ENCODE assay signal across 8 cellular contexts in genomic region chr1:62131093-62131725, GRCh38.
DNase-seq lines count a peak whose midpoint lies in the region; ATAC-seq and TF ChIP-seq lines count a peak whose summit lies in the region.

No MANE protein-coding gene starts in this region.

- no peak for TF ChIP-seq EP300 in upper lobe of left lung (IDR thresholded peaks at IDR 0.05)

- H3K4me1 ChIP-seq in MM.1S (ENCODE audit: low read length) (no peaks in the 10 kb centered on the region), SJSA1 (replicated peaks) (no peaks in the 10 kb centered on the region), colonic mucosa (no peaks in the 10 kb centered on the region), right lobe of liver (no peaks in the 10 kb centered on the region), upper lobe of left lung (no peaks in the 10 kb centered on the region)

- intact Hi-C loops in colonic mucosa (cut with DNase I) = no loop called here
- intact Hi-C loops in right lobe of liver (cut with DNase I) = no loop called here

- H3K9me2 ChIP-seq in MM.1S (replicated peaks; ENCODE audit: insufficient read depth, low read length) = no peaks in the 10 kb centered on the region

- WGBS in right lobe of liver (ENCODE audit: insufficient coverage, low coverage, low lambda C conversion rate, missing lambda C conversion rate) = 73% methylated on average over 6 of the region's 6 CpGs
- WGBS in upper lobe of left lung, 2 donors = 81 to 83% methylated on average over 6 of the region's 6 CpGs

- H3K4me3 ChIP-seq in MM.1S (ENCODE audit: low read length) (no peak overlapping the region), SJSA1 (no peak overlapping the region), colonic mucosa (no peak overlapping the region), right lobe of liver (no peak overlapping the region), upper lobe of left lung (no peak overlapping the region)

- no peaks in the 10 kb centered on the region for H3K79me2 ChIP-seq in MM.1S (ENCODE audit: low read length)

- H2AFZ ChIP-seq in MM.1S (ENCODE audit: low read length) = no peak overlapping the region

- TF ChIP-seq CTCF in MM.1S (IDR thresholded peaks at IDR 0.05; ENCODE audit: low read length) = peak; percentile 89
- TF ChIP-seq CTCF in colonic mucosa (IDR thresholded peaks at IDR 0.05) = peak; percentile 68
- peak; percentile 51 to 88 (median 68) for TF ChIP-seq CTCF in right lobe of liver (IDR thresholded peaks at IDR 0.05)
- TF ChIP-seq CTCF in upper lobe of left lung (IDR thresholded peaks at IDR 0.05) = peak; percentile 27 to 66 (median 46)

- H3K27me3 ChIP-seq in MM.1S (replicated peaks; ENCODE audit: insufficient read depth, low read length) (no peaks in the 10 kb centered on the region), SJSA1 (replicated peaks) (no peaks in the 10 kb centered on the region), colonic mucosa (no peaks in the 10 kb centered on the region), right lobe of liver (no peaks in the 10 kb centered on the region), upper lobe of left lung (no peaks in the 10 kb centered on the region)

- H3K36me3 ChIP-seq in MM.1S (replicated peaks; ENCODE audit: insufficient read depth, low read length) (no peaks in the 10 kb centered on the region), SJSA1 (no peaks in the 10 kb centered on the region), colonic mucosa (no peaks in the 10 kb centered on the region), right lobe of liver (peaks cover 0 to 19% (median 3%) of the 10 kb centered on the region in 4 donors), upper lobe of left lung (peaks cover 0 to 7% (median 0%) of the 10 kb centered on the region in 4 donors)

- no peaks in the 10 kb centered on the region for H4K20me1 ChIP-seq in MM.1S (ENCODE audit: insufficient read depth, low read length)

- H3K9ac ChIP-seq in MM.1S (ENCODE audit: low read length) = no peak overlapping the region
- no peak overlapping the region for H3K9ac ChIP-seq in colonic mucosa (ENCODE audit: low read depth in 2 of 2, low read length in 2 of 2)

- peak; percentile 19 for DNase-seq in activated naive CD4-positive, alpha-beta T cell treated with Interleukin-2 at 50 U/mL for 16 hours
- no peak for DNase-seq in activated naive CD4-positive, alpha-beta T cell (lab: John Stamatoyannopoulos, UW)
- DNase-seq in HCEC 1CT (peak; percentile 51), MM.1S (peak; percentile 68), SJSA1 (ENCODE audit: low read depth in 1 of 2, low spot score in 2 of 2) (peak; percentile 39 to 55), colonic mucosa (peak; percentile 46), right lobe of liver (no peak), upper lobe of left lung (no peak)

- H3K9me3 ChIP-seq in MM.1S (replicated peaks; ENCODE audit: insufficient read depth, low read length) (no peaks in the 10 kb centered on the region), SJSA1 (replicated peaks) (no peaks in the 10 kb centered on the region), colonic mucosa (no peaks in the 10 kb centered on the region), right lobe of liver (no peaks in the 10 kb centered on the region), upper lobe of left lung (no peaks in the 10 kb centered on the region)

- H3F3A ChIP-seq in MM.1S (ENCODE audit: insufficient read depth, low read length) = no peaks in the 10 kb centered on the region

- ATAC-seq in right lobe of liver (peak; percentile 79 to 91 (median 87)), upper lobe of left lung (ENCODE audit: low FRiP score in 2 of 2) (peak; percentile 76 to 80)

- TF ChIP-seq POLR2A in right lobe of liver (IDR thresholded peaks at IDR 0.05) (no peak), upper lobe of left lung (IDR thresholded peaks at IDR 0.05) (no peak)

- no peak overlapping the region for H3K27ac ChIP-seq in MM.1S (ENCODE audit: low read length)
- no peak overlapping the region for H3K27ac ChIP-seq in SJSA1
- H3K27ac ChIP-seq in colonic mucosa = no peak overlapping the region
- H3K27ac ChIP-seq in right lobe of liver = no peak overlapping the region
- no peak overlapping the region for H3K27ac ChIP-seq in upper lobe of left lung

- H3K4me2 ChIP-seq in MM.1S (ENCODE audit: low read depth, low read length) = no peak overlapping the region

Comparison
In these comparisons a context has a peak if more than half of its experiments do, and no peak if none do; other contexts are left out.
1. DNase-seq: peak in activated naive CD4-positive, alpha-beta T cell treated with Interleukin-2 at 50 U/mL for 16 hours (single experiment), HCEC 1CT (single experiment), MM.1S (single experiment), SJSA1 (2 of 2) and colonic mucosa (single experiment); none in activated naive CD4-positive, alpha-beta T cell (0 of 4), right lobe of liver (0 of 3) and upper lobe of left lung (0 of 2).
2. Peak in every context shown above with its lines, with median percentiles within 50 percentile points of each other: CTCF ChIP-seq.